In the genomic region with DNA sequence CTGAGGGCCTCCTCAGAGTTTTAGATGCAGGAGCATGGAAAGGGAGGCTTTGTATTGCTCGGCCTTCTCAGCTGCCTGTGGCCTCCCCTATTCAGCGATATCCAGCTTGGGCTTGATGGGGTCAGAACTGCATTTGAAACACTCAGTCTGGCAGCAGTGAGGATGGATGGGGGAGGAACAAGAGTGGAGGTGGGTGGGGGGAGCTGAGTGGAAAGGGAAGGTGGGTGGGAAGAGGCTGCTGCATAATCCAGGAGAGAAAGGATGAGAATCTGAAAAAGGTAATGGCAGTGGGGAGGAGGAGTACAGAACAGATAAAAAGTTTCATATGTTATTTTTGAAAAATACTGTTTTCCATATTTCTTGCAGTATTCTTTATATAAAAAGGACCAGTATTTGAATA, we compare ENCODE assay signal across 32 cellular contexts.
"Had no signal": no experiment of that assay in that cellular context is flagged by ENCODE, and none has a peak within 500 bp of the region (broad histone marks: within the 10 kb centered on the region; RNA-seq: fewer than 3 reads in every experiment).

No MANE protein-coding gene starts in this region.

- H3K27ac ChIP-seq: body of pancreas, breast epithelium, KMS-11, RWPE1, VCaP had no signal

- H3K9me3 ChIP-seq: body of pancreas, breast epithelium had no signal

- H3K4me3 ChIP-seq: body of pancreas, breast epithelium had no signal

- H3K4me2 ChIP-seq: KMS-11 had no signal

- H3K9me3 Mint-ChIP-seq: activated B cell treated with CpG ODN at 0.5 μM for 24 hours; activated CD4-positive, alpha-beta memory T cell treated with anti-CD3 and anti-CD28 coated beads, Interleukin-2, amount 10 ng/mL, durations not matched to agents 7 days and 5 days; activated naive CD4-positive, alpha-beta T cell treated with anti-CD3 and anti-CD28 coated beads, Interleukin-2, amount 50 U/mL, for 24 hours; activated naive CD8-positive, alpha-beta T cell treated with anti-CD3 and anti-CD28 coated beads, Interleukin-2, amount 10 ng/mL, durations not matched to agents 7 days and 5 days; activated T-cell treated with anti-CD3 and anti-CD28 coated beads, Interleukin-2, amount 50 U/mL, for 24 hours; activated T-helper 2 cell treated with anti-CD3 and anti-CD28 coated beads, Interferon-gamma antibody, Interleukin-2, Interleukin-4, amounts not matched to agents 10 μg/mL and 5 μg/mL and 100 μg/mL, durations not matched to agents 14 hours and 24 hours and 36 hours; T-cell had no signal

- H3K4me1 ChIP-seq: breast epithelium had no signal

- ATAC-seq: body of pancreas, Right ventricle myocardium inferior, SK-N-SH treated with all-trans-retinoic acid at 6 μM for 48 hours, T-cell, T-helper 17 cell had no signal

- H3K4me3 Mint-ChIP-seq: activated B cell treated with CpG ODN at 0.5 μM for 24 hours; activated CD4-positive, alpha-beta memory T cell treated with anti-CD3 and anti-CD28 coated beads, Interleukin-2, amount 10 ng/mL, durations not matched to agents 7 days and 5 days; activated naive CD4-positive, alpha-beta T cell treated with anti-CD3 and anti-CD28 coated beads, Interleukin-2, amount 50 U/mL, for 24 hours; activated naive CD8-positive, alpha-beta T cell treated with anti-CD3 and anti-CD28 coated beads, Interleukin-2, amount 10 ng/mL, durations not matched to agents 7 days and 5 days; activated T-cell treated with anti-CD3 and anti-CD28 coated beads, Interleukin-2, amount 50 U/mL, for 24 hours; T-cell; T-helper 17 cell had no signal

- H3K36me3 ChIP-seq: breast epithelium had no signal

- H3K9ac ChIP-seq: KMS-11 had no signal

- H3K27ac Mint-ChIP-seq: activated B cell treated with CpG ODN at 0.5 μM for 24 hours; activated CD4-positive, alpha-beta memory T cell treated with anti-CD3 and anti-CD28 coated beads, Interleukin-2, amount 10 ng/mL, durations not matched to agents 7 days and 5 days; activated naive CD4-positive, alpha-beta T cell treated with anti-CD3 and anti-CD28 coated beads, Interleukin-2, amount 50 U/mL, for 24 hours; activated naive CD8-positive, alpha-beta T cell treated with anti-CD3 and anti-CD28 coated beads, Interleukin-2, amount 10 ng/mL, durations not matched to agents 7 days and 5 days; activated T-cell treated with anti-CD3 and anti-CD28 coated beads, Interleukin-2, amount 50 U/mL, for 24 hours; activated T-helper 2 cell treated with anti-CD3 and anti-CD28 coated beads, Interferon-gamma antibody, Interleukin-2, Interleukin-4, amounts not matched to agents 10 μg/mL and 5 μg/mL and 100 μg/mL, durations not matched to agents 14 hours and 24 hours and 36 hours; T-cell; T-helper 17 cell had no signal

- H3K4me1 Mint-ChIP-seq: activated CD4-positive, alpha-beta memory T cell treated with anti-CD3 and anti-CD28 coated beads, Interleukin-2, amount 10 ng/mL, durations not matched to agents 7 days and 5 days; activated naive CD4-positive, alpha-beta T cell treated with anti-CD3 and anti-CD28 coated beads, Interleukin-2, amount 50 U/mL, for 24 hours; T-helper 17 cell had no signal

- DNase-seq: activated B cell treated with CpG ODN at 0.5 μM for 24 hours; activated CD4-positive, alpha-beta memory T cell treated with anti-CD3 and anti-CD28 coated beads, Interleukin-2, amount 10 ng/mL, durations not matched to agents 7 days and 5 days; activated CD4-positive, alpha-beta T cell treated with anti-CD3 and anti-CD28 coated beads for 1 hour; activated CD4-positive, alpha-beta T cell treated with anti-CD3 and anti-CD28 coated beads for 48 hours; activated gamma-delta T cell; activated naive CD4-positive, alpha-beta T cell treated with Interleukin-2 at 50 U/mL for 16 hours; activated naive CD8-positive, alpha-beta T cell treated with anti-CD3 and anti-CD28 coated beads, Interleukin-2, amount 10 ng/mL, durations not matched to agents 7 days and 5 days; activated T-cell treated with anti-CD3 and anti-CD28 coated beads, Interleukin-2, amount 50 U/mL, for 24 hours; body of pancreas; cerebellar nuclear complex; NCI-H1092 treated with DMSO at 0.1 percent for 48 hours; NCI-H1417; NCI-H146; NCI-H187; NCI-H2029 treated with DMSO at 0.1 percent for 48 hours; NCI-H2107; NCI-H2171; NCI-H510A; NCI-H526; NCI-H748 treated with DMSO at 0.1 percent for 48 hours; NK-92 treated with Interleukin-12 subunit alpha and Interleukin-12 subunit beta, amount 100 ng/mL, for 24 hours; SIG-M5; T-cell; T-helper 17 cell had no signal

- H3K27me3 ChIP-seq: body of pancreas, breast epithelium had no signal

- H3K27me3 Mint-ChIP-seq: activated B cell treated with CpG ODN at 0.5 μM for 24 hours; activated CD4-positive, alpha-beta memory T cell treated with anti-CD3 and anti-CD28 coated beads, Interleukin-2, amount 10 ng/mL, durations not matched to agents 7 days and 5 days; activated naive CD4-positive, alpha-beta T cell treated with anti-CD3 and anti-CD28 coated beads, Interleukin-2, amount 50 U/mL, for 24 hours; activated naive CD8-positive, alpha-beta T cell treated with anti-CD3 and anti-CD28 coated beads, Interleukin-2, amount 10 ng/mL, durations not matched to agents 7 days and 5 days; activated T-cell treated with anti-CD3 and anti-CD28 coated beads, Interleukin-2, amount 50 U/mL, for 24 hours had no signal

- H3K36me3 Mint-ChIP-seq: activated naive CD4-positive, alpha-beta T cell treated with anti-CD3 and anti-CD28 coated beads, Interleukin-2, amount 50 U/mL, for 24 hours; activated naive CD8-positive, alpha-beta T cell treated with anti-CD3 and anti-CD28 coated beads, Interleukin-2, amount 10 ng/mL, durations not matched to agents 7 days and 5 days; T-cell had no signal
